Comparison of ENCODE assay signal across 9 cellular contexts in the genomic region with DNA sequence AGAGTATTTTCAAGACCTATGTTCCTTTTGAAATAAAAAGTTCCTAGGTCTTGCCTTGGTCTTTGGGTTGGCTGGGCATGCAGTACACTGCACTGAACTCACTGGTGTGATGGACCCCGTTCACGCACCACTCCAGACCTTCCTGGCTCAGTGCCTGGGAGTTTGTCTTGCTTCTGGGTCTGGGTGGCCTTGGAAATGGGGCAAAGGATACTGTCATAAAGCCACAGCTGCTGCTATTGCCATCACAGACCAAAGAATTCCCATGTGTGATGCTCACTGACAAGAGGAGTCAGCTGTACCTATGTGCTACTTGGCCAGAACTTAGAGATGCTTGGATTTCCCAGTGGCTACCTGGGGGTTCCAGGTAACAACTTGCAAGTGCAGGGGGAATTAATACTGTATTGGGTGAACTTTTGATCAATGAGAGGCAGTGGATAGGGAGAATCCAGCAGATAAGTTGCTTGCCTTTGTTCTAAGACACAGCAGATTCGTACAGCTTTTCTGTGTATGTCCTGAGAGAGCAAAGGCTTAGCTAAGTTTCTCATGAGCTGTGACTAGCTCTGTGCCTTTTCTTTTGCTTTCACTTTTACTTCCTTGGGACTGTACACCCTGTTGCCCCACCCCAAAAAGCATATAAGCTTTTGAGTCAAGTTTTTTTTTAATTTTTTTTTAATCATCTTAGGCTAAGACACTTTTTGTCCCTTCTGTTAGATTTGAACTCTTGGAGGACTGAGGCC.
DNase-seq lines count a peak whose midpoint lies in the region; ATAC-seq lines count a peak whose summit lies in the region.
"Had no signal": no experiment of that assay in that cellular context is flagged by ENCODE, and none has a peak within 500 bp of the region (broad histone marks: within the 10 kb centered on the region; RNA-seq: fewer than 3 reads in every experiment).

No MANE protein-coding gene starts in this region.

- H3K27ac Mint-ChIP-seq in stimulated activated effector memory CD8-positive, alpha-beta T cell treated with anti-CD3 and anti-CD28 coated beads, Interleukin-12 subunit alpha, Interleukin-12 subunit beta, amount 100 ng/mL, for 72 hours, result peak overlapping the region; percentile 95

- peaks cover 3% of the 10 kb centered on the region for H3K9me3 Mint-ChIP-seq in stimulated activated effector memory CD8-positive, alpha-beta T cell treated with anti-CD3 and anti-CD28 coated beads, Interleukin-12 subunit alpha, Interleukin-12 subunit beta, amount 100 ng/mL, for 72 hours

- H3K4me1 Mint-ChIP-seq in stimulated activated effector memory CD8-positive, alpha-beta T cell treated with anti-CD3 and anti-CD28 coated beads, Interleukin-12 subunit alpha, Interleukin-12 subunit beta, amount 100 ng/mL, for 72 hours, result peaks cover 76% of the 10 kb centered on the region

- DNase-seq in activated CD4-positive, CD25-positive, alpha-beta regulatory T cell treated with anti-CD3 and anti-CD28 coated beads, Interleukin-2, amount 50 U/mL, for 72 hours, result no peak
- peak; percentile 25 for DNase-seq in activated naive CD4-positive, alpha-beta T cell treated with anti-CD3 and anti-CD28 coated beads, Interleukin-2, amount 50 U/mL, for 16 hours
- DNase-seq in stimulated activated effector memory CD8-positive, alpha-beta T cell treated with anti-CD3 and anti-CD28 coated beads, Interleukin-12 subunit alpha, Interleukin-12 subunit beta, amount 100 ng/mL, for 72 hours (ENCODE audit: low spot score in 2 of 2), result peak in 1 of 2 donors; percentile 63
- DNase-seq in DMS79 (lab: John Stamatoyannopoulos, UW) (no peak), NCI-H774 (lab: John Stamatoyannopoulos, UW) (no peak)
- DNase-seq: NCI-H446 had no signal

- ATAC-seq in activated CD4-positive, CD25-positive, alpha-beta regulatory T cell treated with anti-CD3 and anti-CD28 coated beads, Interleukin-2, amount 50 U/mL, for 24 hours, result peak; percentile 87 to 93
- peak; percentile 51 for ATAC-seq in HG03565 (IDR thresholded peaks at IDR 0.05; ENCODE audit: unreplicated experiment)
- peak; percentile 86 for ATAC-seq in stimulated activated effector memory CD8-positive, alpha-beta T cell treated with anti-CD3 and anti-CD28 coated beads, Interleukin-12 subunit alpha, Interleukin-12 subunit beta, amount 100 ng/mL, for 72 hours
- no peak for ATAC-seq in GM21825 (IDR thresholded peaks at IDR 0.05; ENCODE audit: unreplicated experiment)

- peak overlapping the region; percentile 72 for H3K4me3 Mint-ChIP-seq in stimulated activated effector memory CD8-positive, alpha-beta T cell treated with anti-CD3 and anti-CD28 coated beads, Interleukin-12 subunit alpha, Interleukin-12 subunit beta, amount 100 ng/mL, for 72 hours

- H3K36me3 Mint-ChIP-seq in stimulated activated effector memory CD8-positive, alpha-beta T cell treated with anti-CD3 and anti-CD28 coated beads, Interleukin-12 subunit alpha, Interleukin-12 subunit beta, amount 100 ng/mL, for 72 hours, result no peaks in the 10 kb centered on the region
